In genomic region chr3:158770254-158771017, GRCh38 we compare ENCODE assay signal across 10 cellular contexts. TPM values are rescaled to one million over a fixed set of nuclear protein-coding genes. Genes with fewer than 3 reads are reported as not detected.
A peak's percentile ranks its signal among the peaks of the same experiment; 100 is the strongest.
DNase-seq lines count a peak whose midpoint lies in the region; ATAC-seq and TF ChIP-seq lines count a peak whose summit lies in the region.
"Had no signal": no experiment of that assay in that cellular context is flagged by ENCODE, and none has a peak within 500 bp of the region (broad histone marks: within the 10 kb centered on the region; RNA-seq: fewer than 3 reads in every experiment).

No MANE protein-coding gene starts in this region.

- H3K9me3 ChIP-seq in left ventricle myocardium inferior (replicated peaks): no peaks in the 10 kb centered on the region
- H3K9me3 ChIP-seq in upper lobe of right lung: no peaks in the 10 kb centered on the region

- no peaks in the 10 kb centered on the region for H3K27me3 ChIP-seq in left ventricle myocardium inferior (ENCODE audit: low read depth)
- no peaks in the 10 kb centered on the region for H3K27me3 ChIP-seq in upper lobe of right lung

- peak overlapping the region; percentile 81 for H3K27ac ChIP-seq in left ventricle myocardium inferior (replicated peaks)
- peak overlapping the region; percentile 48 for H3K27ac ChIP-seq in upper lobe of right lung

- H3K4me1 ChIP-seq in left ventricle myocardium inferior (peaks cover 63% of the 10 kb centered on the region), upper lobe of right lung (peaks cover 54% of the 10 kb centered on the region)

- intact Hi-C loops in left ventricle myocardium inferior (cut with micrococcal nuclease) (no loop called here), cardiac septum (cut with DNase I) (no loop called here), upper lobe of right lung (cut with DNase I) (no loop called here)

- in situ Hi-C loops in KBM-7 (cut with MboI; ENCODE audit: low pct_unique_long_range_greater_than_20kb, low sequenced_read_pairs): no loop called here

- TF ChIP-seq CTCF in left ventricle myocardium inferior (IDR thresholded peaks at IDR 0.05; ENCODE audit: borderline replicate concordance) (no peak), upper lobe of right lung (IDR thresholded peaks at IDR 0.05) (no peak)

- H3K36me3 ChIP-seq in left ventricle myocardium inferior: no peaks in the 10 kb centered on the region
- H3K36me3 ChIP-seq in upper lobe of right lung: no peaks in the 10 kb centered on the region

- H3K4me3 ChIP-seq in left ventricle myocardium inferior (no peak overlapping the region), upper lobe of right lung (no peak overlapping the region)

- no peak for ATAC-seq in upper lobe of right lung
- ATAC-seq in GM21825 (IDR thresholded peaks at IDR 0.05; ENCODE audit: unreplicated experiment): no peak

- DNase-seq in left ventricle myocardium inferior (no peak), cardiac septum (ENCODE audit: low spot score) (no peak), astrocyte of the hippocampus (ENCODE audit: low read depth, low spot score) (peak; percentile 65), iris pigment epithelial cell (ENCODE audit: low read depth) (peak; percentile 95), upper lobe of right lung (no peak), NCI-H446 treated with DMSO at 0.1 percent for 48 hours (lab: John Stamatoyannopoulos, UW) (no peak), KBM-7 (no peak)
- DNase-seq: activated CD4-positive, alpha-beta T cell treated with anti-CD3 and anti-CD28 coated beads for 48 hours; NCI-H1436 treated with DMSO at 0.1 percent for 48 hours had no signal

RNA-seq across cellular contexts. Expression of gene MFSD1, which starts 31.4 kb away (rescaled TPM):
- total RNA-seq in left ventricle myocardium inferior (26.2 TPM), cardiac septum (23.9 TPM), upper lobe of right lung (84.5 TPM)

RNA-seq across cellular contexts. Expression of gene RARRES1, which starts 38.2 kb away (rescaled TPM):
- total RNA-seq in left ventricle myocardium inferior (8.4 TPM), cardiac septum (9.1 TPM), upper lobe of right lung (41.5 TPM)

Comparison
In these comparisons a context has a peak if more than half of its experiments do, and no peak if none do; other contexts are left out.
1. DNase-seq: peak in astrocyte of the hippocampus (single experiment) and iris pigment epithelial cell (single experiment); none in left ventricle myocardium inferior (single experiment), cardiac septum (single experiment), upper lobe of right lung (single experiment), NCI-H446 treated with DMSO at 0.1 percent for 48 hours (single experiment) and KBM-7 (single experiment).